In the genomic region with DNA sequence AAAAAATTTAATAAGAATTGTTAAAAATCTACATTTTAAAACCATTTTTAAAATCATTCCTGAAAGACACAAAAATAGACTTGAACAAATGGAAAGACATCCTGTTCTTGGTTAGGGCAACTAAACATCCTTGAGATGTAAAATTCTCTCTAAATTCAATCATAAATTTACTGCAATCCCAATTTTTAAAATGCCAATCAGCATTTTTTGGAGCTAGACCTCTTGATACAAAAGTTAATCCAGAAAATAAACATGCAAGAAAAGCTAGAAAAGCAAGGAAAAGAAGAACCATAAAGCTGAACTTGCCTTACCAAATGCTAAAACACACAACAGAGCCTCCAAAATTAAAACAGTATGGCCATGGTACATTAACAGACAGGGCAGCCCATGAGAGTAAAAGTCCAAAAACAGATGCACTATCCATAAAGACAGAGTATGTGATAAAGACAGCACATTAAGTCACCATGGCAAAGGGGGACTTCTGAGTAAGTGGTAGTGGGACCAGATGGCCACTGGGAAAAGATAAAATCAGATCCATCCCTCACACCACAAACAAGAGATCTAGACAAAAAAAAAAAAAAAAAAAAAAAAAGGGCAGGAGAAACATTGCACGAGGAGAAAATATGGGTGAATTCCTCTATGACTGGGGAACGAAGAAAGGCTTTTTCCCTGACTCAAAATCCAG, we compare ENCODE assay signal across 24 cellular contexts. TPM values are rescaled to one million over a fixed set of nuclear protein-coding genes. Genes with fewer than 3 reads are reported as not detected.
DNase-seq lines count a peak whose midpoint lies in the region; ATAC-seq, FAIRE-seq and TF ChIP-seq lines count a peak whose summit lies in the region.
"Had no signal": no experiment of that assay in that cellular context is flagged by ENCODE, and none has a peak within 500 bp of the region (broad histone marks: within the 10 kb centered on the region; RNA-seq: fewer than 3 reads in every experiment).

No MANE protein-coding gene starts in this region.

- no peak for TF ChIP-seq POLR2A in HepG2 (IDR thresholded peaks at IDR 0.05; ENCODE audit: insufficient read depth in 1 of 2, low read depth in 2 of 2, low read length in 2 of 2)
- TF ChIP-seq POLR2A in right lobe of liver (IDR thresholded peaks at IDR 0.05), result no peak
- TF ChIP-seq POLR2A in K562 (conservative IDR thresholded peaks at IDR 0.05), result no peak
- TF ChIP-seq POLR2A in H1 (IDR thresholded peaks at IDR 0.05; ENCODE audit: control extremely low read depth in 1 of 2, low read depth in 2 of 2, low read length in 2 of 2), result no peak

- H4K20me1 ChIP-seq in HepG2 (ENCODE audit: insufficient read depth, low read length), result no peaks in the 10 kb centered on the region
- no peaks in the 10 kb centered on the region for H4K20me1 ChIP-seq in K562 (replicated peaks; ENCODE audit: control insufficient read depth, insufficient read depth, low read length)
- H4K20me1 ChIP-seq in H1 (replicated peaks in 1 of 2; ENCODE audit: control insufficient read depth in 1 of 2, insufficient read depth in 2 of 2, low read length in 2 of 2), result no peaks in the 10 kb centered on the region

- FAIRE-seq in HepG2 (lab: Jason Lieb, UNC) (no peak), K562 (lab: Jason Lieb, UNC) (no peak), H1 (lab: Jason Lieb, UNC) (no peak)
- FAIRE-seq: A204.1, D721Med, G401.6, GM12892, GM18507 had no signal

- H3K4me1 Mint-ChIP-seq in activated CD4-positive, alpha-beta T cell treated with anti-CD3 and anti-CD28 coated beads, Interleukin-2, amount 10 ng/mL, durations not matched to agents 24 days and 14 days, result no peaks in the 10 kb centered on the region
- H3K4me1 Mint-ChIP-seq: B cell had no signal

- no peak overlapping the region for H2BK120ac ChIP-seq in H1 (replicated peaks; ENCODE audit: low read depth, low read length)

- H3K4me3 ChIP-seq in HepG2 (replicated peaks in 1 of 3; ENCODE audit: insufficient read depth in 1 of 3, low read depth in 2 of 3, low read length in 3 of 3), result no peak overlapping the region
- no peak overlapping the region for H3K4me3 ChIP-seq in right lobe of liver
- no peak overlapping the region for H3K4me3 ChIP-seq in K562
- no peak overlapping the region for H3K4me3 ChIP-seq in H1 (ENCODE audit: extremely low read depth in 1 of 4, insufficient read depth in 2 of 4, low read depth in 3 of 4, low read length in 4 of 4)
- H3K4me3 ChIP-seq: BLaER1 treated with 17β-estradiol and CSF1 and Interleukin-3, amounts not matched to agents 10 nM and 100 nM had no signal

- WGBS in HepG2 (ENCODE audit: low lambda C conversion rate), result 93% methylated on average over 2 of the region's 2 CpGs
- 94% methylated on average over 2 of the region's 2 CpGs for WGBS in right lobe of liver (ENCODE audit: insufficient coverage, low coverage, low lambda C conversion rate, missing lambda C conversion rate)
- WGBS in K562 (ENCODE audit: insufficient coverage, low coverage, missing lambda C conversion rate), result 71% methylated on average over 2 of the region's 2 CpGs
- WGBS in H1 (ENCODE audit: extremely low coverage in 1 of 2, insufficient coverage in 1 of 2, insufficient read length in 1 of 2, insufficient replicate concordance in 2 of 2, low coverage in 1 of 2, low lambda C conversion rate in 2 of 2, missing lambda C conversion rate in 1 of 2), 2 experiments, result 94% methylated on average over 2 of the region's 2 CpGs; no CpG with 5 or more reads in 1 of the 2 experiments

- in situ Hi-C loops in HepG2 (cut with HindIII; ENCODE audit: extremely low pct_ligation_motif_present, low pct_unique_long_range_greater_than_20kb) (no loop called here), K562 (cut with MboI) (no loop called here)

- no peak overlapping the region for H3K27ac ChIP-seq in HepG2 (ENCODE audit: extremely low read length, insufficient read depth, low read length)
- H3K27ac ChIP-seq in right lobe of liver, result no peak overlapping the region
- no peak overlapping the region for H3K27ac ChIP-seq in K562 (ENCODE audit: extremely low read depth, low read depth, low read length)
- H3K27ac ChIP-seq in H1 (ENCODE audit: low read depth, low read length), result no peak overlapping the region
- H3K27ac ChIP-seq: BLaER1 treated with 17β-estradiol and CSF1 and Interleukin-3, amounts not matched to agents 10 nM and 100 nM; C4-2B had no signal

- H3K4me2 ChIP-seq in HepG2 (ENCODE audit: low read depth, low read length) (no peak overlapping the region), K562 (ENCODE audit: insufficient read depth, low read length) (no peak overlapping the region), H1 (ENCODE audit: insufficient read depth in 1 of 2, low read depth in 2 of 2, low read length in 2 of 2) (no peak overlapping the region)
- H3K4me2 ChIP-seq: BLaER1 treated with 17β-estradiol and CSF1 and Interleukin-3, amounts not matched to agents 10 nM and 100 nM had no signal

- DNase-seq in HepG2 (ENCODE audit: low spot score), result no peak
- no peak for DNase-seq in right lobe of liver
- DNase-seq in SK-N-DZ (ENCODE audit: low spot score), result peak; percentile 61
- no peak for DNase-seq in K562 (ENCODE audit: extremely low read depth in 1 of 4, low spot score in 3 of 4)
- no peak for DNase-seq in H1 (ENCODE audit: low read depth in 1 of 2, low spot score in 2 of 2)
- no peak for DNase-seq in occipital lobe (lab: John Stamatoyannopoulos, UW)
- no peak for DNase-seq in activated CD4-positive, alpha-beta T cell treated with anti-CD3 and anti-CD28 coated beads, Interleukin-2, amount 10 ng/mL, durations not matched to agents 24 days and 14 days
- DNase-seq: 8988T; AML-193; Caco-2; Calu3; CD4-positive, alpha-beta T cell; DMS79 treated with DMSO at 0.1 percent for 48 hours; GF-D8 had no signal

- H3K23me2 ChIP-seq in H1 (ENCODE audit: low read depth, low read length), result no peaks in the 10 kb centered on the region

- no peaks in the 10 kb centered on the region for H3K4me1 ChIP-seq in HepG2 (ENCODE audit: insufficient read depth, low read length)
- H3K4me1 ChIP-seq in right lobe of liver, result no peaks in the 10 kb centered on the region
- H3K4me1 ChIP-seq in K562 (replicated peaks in 1 of 2; ENCODE audit: control insufficient read depth in 2 of 2, insufficient read depth in 2 of 2, low read length in 2 of 2), result peaks cover 0 to 18% of the 10 kb centered on the region in 2 experiments; a peak in 2 of 5 replicates
- no peaks in the 10 kb centered on the region for H3K4me1 ChIP-seq in H1 (replicated peaks in 1 of 4; ENCODE audit: control insufficient read depth in 3 of 4, insufficient read depth in 4 of 4, low read length in 3 of 4)
- H3K4me1 ChIP-seq: BLaER1 treated with 17β-estradiol and CSF1 and Interleukin-3, amounts not matched to agents 10 nM and 100 nM; Caco-2 had no signal

- intact Hi-C loops in HepG2 (cut with micrococcal nuclease; ENCODE audit: unreplicated experiment), result no loop called here
- intact Hi-C loops in right lobe of liver (cut with DNase I), result no loop called here
- intact Hi-C loops in K562 (cut with micrococcal nuclease), result no loop called here
- intact Hi-C loops in activated CD4-positive, alpha-beta T cell treated with anti-CD3 and anti-CD28 coated beads, Interleukin-2, amount 10 ng/mL, durations not matched to agents 24 days and 14 days (cut with micrococcal nuclease), result no loop called here

- no peaks in the 10 kb centered on the region for H3K9me1 ChIP-seq in K562 (ENCODE audit: control insufficient read depth, insufficient read depth, low read length)

- H3K56ac ChIP-seq in H1 (replicated peaks; ENCODE audit: insufficient read length, low read depth, low read length), result peak overlapping the region; percentile 59

- H3K36me3 ChIP-seq in HepG2 (replicated peaks in 1 of 2; ENCODE audit: control insufficient read depth in 1 of 2, insufficient read depth in 2 of 2, low read length in 2 of 2) (peaks cover 1 to 17% of the 10 kb centered on the region in 2 experiments; a peak in 4 of 5 replicates), right lobe of liver (no peaks in the 10 kb centered on the region), K562 (ENCODE audit: control insufficient read depth, insufficient read depth, low read length) (peaks cover 9% of the 10 kb centered on the region; the same call in 1 of the 3 replicates), H1 (ENCODE audit: control insufficient read depth in 2 of 4, insufficient read depth in 4 of 4, low read length in 3 of 4) (peaks cover 0 to 9% (median 2%) of the 10 kb centered on the region in 4 experiments; a peak in 5 of 8 replicates)

- ATAC-seq in HepG2 (no peak), right lobe of liver (no peak), K562 (no peak), HG02588 (IDR thresholded peaks at IDR 0.05; ENCODE audit: unreplicated experiment) (no peak)
- ATAC-seq: CD8-positive, alpha-beta T cell had no signal

- H2AFZ ChIP-seq in HepG2 (ENCODE audit: low read length) (no peak overlapping the region), K562 (ENCODE audit: low read depth, low read length) (no peak overlapping the region), H1 (ENCODE audit: low read length) (no peak overlapping the region)

- TF ChIP-seq EP300 in HepG2 (IDR thresholded peaks at IDR 0.05; ENCODE audit: low read depth in 2 of 2, low read length in 2 of 2) (no peak), HepG2 (CRISPR knock-in tag; IDR thresholded peaks at IDR 0.05; ENCODE audit: borderline replicate concordance) (no peak), K562 (IDR thresholded peaks at IDR 0.05; ENCODE audit: low read length) (no peak), H1 (IDR thresholded peaks at IDR 0.05; ENCODE audit: borderline replicate concordance in 1 of 2, low read depth in 2 of 2, low read length in 2 of 2) (no peak)

- H3K27me3 Mint-ChIP-seq in activated CD4-positive, alpha-beta T cell treated with anti-CD3 and anti-CD28 coated beads, Interleukin-2, amount 10 ng/mL, durations not matched to agents 24 days and 14 days, result no peaks in the 10 kb centered on the region
- H3K27me3 Mint-ChIP-seq: B cell; CD4-positive, alpha-beta T cell had no signal

- no peak overlapping the region for H2BK20ac ChIP-seq in H1 (ENCODE audit: low read length)

- H3K4ac ChIP-seq in H1 (replicated peaks; ENCODE audit: insufficient read length, low read depth, low read length), result no peak overlapping the region

- H3K4me3 Mint-ChIP-seq in activated CD4-positive, alpha-beta T cell treated with anti-CD3 and anti-CD28 coated beads, Interleukin-2, amount 10 ng/mL, durations not matched to agents 24 days and 14 days, result no peak overlapping the region
- H3K4me3 Mint-ChIP-seq: B cell; CD4-positive, alpha-beta T cell; CD8-positive, alpha-beta T cell had no signal

- H4K8ac ChIP-seq in H1 (ENCODE audit: extremely low read depth, insufficient read depth, low read length), result no peak overlapping the region

- TF ChIP-seq RAD21 in HepG2 (CRISPR knock-in tag; IDR thresholded peaks at IDR 0.05), result no peak
- TF ChIP-seq RAD21 in K562 (CRISPR knock-in tag; conservative IDR thresholded peaks at IDR 0.05 in 1 of 2, IDR thresholded peaks at IDR 0.05 in 1 of 2), result no peak
- no peak for TF ChIP-seq RAD21 in H1 (IDR thresholded peaks at IDR 0.05 in 1 of 2, conservative IDR thresholded peaks at IDR 0.05 in 1 of 2; ENCODE audit: low read depth in 2 of 2, low read length in 2 of 2)

- no peak overlapping the region for H2AK5ac ChIP-seq in H1 (ENCODE audit: low read depth, low read length)

- no peak overlapping the region for H4K91ac ChIP-seq in H1 (replicated peaks; ENCODE audit: insufficient read length, low read length)

- H3K79me2 ChIP-seq in HepG2 (ENCODE audit: insufficient read depth, low read length) (no peaks in the 10 kb centered on the region), K562 (ENCODE audit: control insufficient read depth, insufficient read depth, low read length) (no peaks in the 10 kb centered on the region), H1 (ENCODE audit: control insufficient read depth in 1 of 2, insufficient read depth in 2 of 2, low read length in 2 of 2) (no peaks in the 10 kb centered on the region)

- H2BK15ac ChIP-seq in H1 (ENCODE audit: low read length), result no peak overlapping the region

- TF ChIP-seq CTCF in HepG2 (CRISPR knock-in tag; IDR thresholded peaks at IDR 0.05), result no peak
- TF ChIP-seq CTCF in right lobe of liver (IDR thresholded peaks at IDR 0.05), result no peak
- TF ChIP-seq CTCF in K562 (IDR thresholded peaks at IDR 0.05 in 2 of 3, conservative IDR thresholded peaks at IDR 0.05 in 1 of 3; ENCODE audit: insufficient read depth in 2 of 3, low read depth in 1 of 3, low read length in 3 of 3), result no peak
- TF ChIP-seq CTCF in H1 (IDR thresholded peaks at IDR 0.05; ENCODE audit: control extremely low read depth in 1 of 3, insufficient read depth in 1 of 3, low read depth in 1 of 3, low read length in 3 of 3), result no peak

- CTCF ChIA-PET in HepG2 (lab: Yijun Ruan, JAX; ENCODE audit: low intra/inter-chr PET ratio, low total read pairs), result no interaction called here
- CTCF ChIA-PET in K562 (lab: Yijun Ruan, JAX; ENCODE audit: low intra/inter-chr PET ratio), result no interaction called here
- CTCF ChIA-PET in H1 (lab: Charles Lee; ENCODE audit: partially characterized antibody), result interaction anchor here (0.8 to 1.4 kb wide), 2 partner anchors 13 to 15 kb away, joined by 3 to 4 read pairs; no protein-coding TSS in a partner anchor

- H3K36me3 Mint-ChIP-seq in activated CD4-positive, alpha-beta T cell treated with anti-CD3 and anti-CD28 coated beads, Interleukin-2, amount 10 ng/mL, durations not matched to agents 24 days and 14 days (ENCODE audit: low read depth), result peaks cover 4% of the 10 kb centered on the region

- H3K9me3 Mint-ChIP-seq in activated CD4-positive, alpha-beta T cell treated with anti-CD3 and anti-CD28 coated beads, Interleukin-2, amount 10 ng/mL, durations not matched to agents 24 days and 14 days, result no peaks in the 10 kb centered on the region
- H3K9me3 Mint-ChIP-seq: CD4-positive, alpha-beta T cell; CD8-positive, alpha-beta T cell had no signal

- H3K27ac Mint-ChIP-seq in activated CD4-positive, alpha-beta T cell treated with anti-CD3 and anti-CD28 coated beads, Interleukin-2, amount 10 ng/mL, durations not matched to agents 24 days and 14 days, result no peak overlapping the region
- H3K27ac Mint-ChIP-seq: B cell; CD4-positive, alpha-beta T cell; CD8-positive, alpha-beta T cell had no signal

- POLR2A ChIA-PET in HepG2 (lab: Yijun Ruan, JAX), result no interaction called here
- POLR2A ChIA-PET in K562 (lab: Yijun Ruan, JAX), result interaction anchor here (1.5 kb wide), 1 partner anchor 18 kb away, joined by 3 read pairs; no protein-coding TSS in a partner anchor
- POLR2A ChIA-PET in H1 (lab: Charles Lee; ENCODE audit: partially characterized antibody), result no interaction called here

- H3K23ac ChIP-seq in H1 (ENCODE audit: insufficient read length), result no peak overlapping the region

- H3K14ac ChIP-seq in H1 (ENCODE audit: insufficient read length), result no peak overlapping the region

- H2BK5ac ChIP-seq in H1 (ENCODE audit: low read depth, low read length), result no peak overlapping the region

- no peak overlapping the region for H2BK12ac ChIP-seq in H1 (ENCODE audit: low read depth, low read length)

- no peak overlapping the region for H3K18ac ChIP-seq in H1 (ENCODE audit: extremely low read depth, low read length)

- H3K79me1 ChIP-seq in H1 (ENCODE audit: low read depth, low read length), result no peaks in the 10 kb centered on the region; the same call in 1 of the 2 replicates

- no peak overlapping the region for H4K5ac ChIP-seq in H1 (ENCODE audit: insufficient read length, low read depth, low read length)

- H3K27me3 ChIP-seq in HepG2 (ENCODE audit: control insufficient read depth in 1 of 2, insufficient read depth in 2 of 2, low read length in 2 of 2) (no peaks in the 10 kb centered on the region), right lobe of liver (no peaks in the 10 kb centered on the region), K562 (ENCODE audit: control insufficient read depth in 2 of 2, insufficient read depth in 2 of 2, low read length in 2 of 2) (no peaks in the 10 kb centered on the region), H1 (replicated peaks in 1 of 4; ENCODE audit: control insufficient read depth in 3 of 4, extremely low read depth in 1 of 4, insufficient read depth in 3 of 4, low read length in 3 of 4) (no peaks in the 10 kb centered on the region)
- H3K27me3 ChIP-seq: BLaER1 treated with 17β-estradiol and CSF1 and Interleukin-3, amounts not matched to agents 10 nM and 100 nM had no signal

- BruUV-seq in HepG2 (replicated peaks; lab: Mats Ljungman, UMichigan), result no TSS peak
- no TSS peak for BruUV-seq in K562 (replicated peaks; lab: Mats Ljungman, UMichigan)

- H3K9me3 ChIP-seq in HepG2 (ENCODE audit: low read length), result no peaks in the 10 kb centered on the region
- H3K9me3 ChIP-seq in right lobe of liver, result no peaks in the 10 kb centered on the region
- no peaks in the 10 kb centered on the region for H3K9me3 ChIP-seq in K562 (replicated peaks; ENCODE audit: control insufficient read depth, insufficient read depth, low read depth, low read length)
- peaks cover 0 to 10% of the 10 kb centered on the region in 2 experiments; a peak in 1 of 4 replicates for H3K9me3 ChIP-seq in H1 (ENCODE audit: insufficient read depth in 2 of 2, low read depth in 1 of 2, low read length in 1 of 2)
- H3K9me3 ChIP-seq: Caco-2 had no signal

- H3K9ac ChIP-seq in HepG2 (ENCODE audit: insufficient read depth, low read depth, low read length), result no peak overlapping the region
- H3K9ac ChIP-seq in K562 (ENCODE audit: insufficient read depth in 1 of 2, low read depth in 2 of 2, low read length in 2 of 2), result no peak overlapping the region
- H3K9ac ChIP-seq in H1 (replicated peaks in 1 of 4; ENCODE audit: extremely low read depth in 1 of 4, low read depth in 3 of 4, low read length in 3 of 4), result no peak overlapping the region
- H3K9ac ChIP-seq: BLaER1 treated with 17β-estradiol and CSF1 and Interleukin-3, amounts not matched to agents 10 nM and 100 nM had no signal

RNA-seq across cellular contexts. Expression of a gene that starts 51.4 kb away (rescaled TPM):
- total RNA-seq in HepG2 (2016; rRNA removed; fragmentation: Illumina TruSeq; extraction: Trizol) (5.7 and 6.8 TPM in 2 replicates), right lobe of liver (1 to 10 TPM; 1.5 to 6.0 (median 2.0) TPM), K562 (2014; rRNA removed) (10.5 and 11.0 TPM in 2 replicates), K562 (2014; rRNA removed; fragmentation: Illumina TruSeq; extraction: Trizol) (3.3 and 4.8 TPM in 2 replicates), K562 (2015; rRNA removed; fragmentation: Illumina TruSeq; extraction: Trizol) (6.2 and 6.9 TPM in 2 replicates), K562 (2021) (23.3 and 26.2 TPM in 2 replicates), occipital lobe (8.6 TPM)
- 14.2 and 15.4 TPM in 2 replicates for total RNA-seq in HepG2 (2016; cell fraction: cytosol; rRNA removed; fragmentation: Illumina TruSeq; extraction: Trizol; ENCODE audit: low read depth)
- total RNA-seq in HepG2 (2016; cell fraction: insoluble cytoplasmic fraction; rRNA removed; fragmentation: Illumina TruSeq; extraction: Trizol), result 4.1 and 7.4 TPM in 2 replicates
- 8.5 and 9.7 TPM in 2 replicates for total RNA-seq in HepG2 (2016; cell fraction: membrane; rRNA removed; fragmentation: Illumina TruSeq; extraction: Trizol)
- 10.3 and 12.7 TPM in 2 replicates for total RNA-seq in HepG2 (2016; cell fraction: nucleus; rRNA removed; fragmentation: Illumina TruSeq; extraction: Trizol)
- polyA plus RNA-seq in HepG2 (2011; rRNA removed) (4.4 and 4.8 TPM in 2 replicates), K562 (2011; rRNA removed) (6.7 and 9.8 TPM in 2 replicates), K562 (2014; fragmentation: Illumina TruSeq; extraction: Trizol) (9.6 and 10.4 TPM in 2 replicates), K562 (2014; fragmentation: Nextera tagmentation; extraction: Ambion mirVana) (under 1 TPM; 0.52 to 0.77 TPM), K562 (2014; rRNA removed) (13.9 and 15.3 TPM in 2 replicates), H1 (2011; rRNA removed) (5.8 and 10.3 TPM in 2 replicates)
- 1.9 and 3.0 TPM in 2 replicates for polyA plus RNA-seq in HepG2 (2011; cell fraction: cytosol; rRNA removed)
- polyA plus RNA-seq in HepG2 (2011; cell fraction: nucleus; rRNA removed), result 40.2 and 52.1 TPM in 2 replicates
- polyA plus RNA-seq in HepG2 (2012), result 4.8 and 5.9 TPM in 2 replicates
- polyA plus RNA-seq in HepG2 (2016; cell fraction: cytosol; fragmentation: Illumina TruSeq; extraction: Trizol; ENCODE audit: low read depth), result 0.46 and 0.69 TPM in 2 replicates
- polyA plus RNA-seq in HepG2 (2016; cell fraction: insoluble cytoplasmic fraction; fragmentation: Illumina TruSeq; extraction: Trizol; ENCODE audit: low read depth), result 4.0 and 5.3 TPM in 2 replicates
- polyA plus RNA-seq in HepG2 (2016; cell fraction: membrane; fragmentation: Illumina TruSeq; extraction: Trizol; ENCODE audit: low read depth), result 1.4 and 1.6 TPM in 2 replicates
- 30.1 and 30.8 TPM in 2 replicates for polyA plus RNA-seq in HepG2 (2016; cell fraction: nucleus; fragmentation: Illumina TruSeq; extraction: Trizol; ENCODE audit: insufficient read depth, low read depth)
- polyA minus RNA-seq in HepG2 (2011; rRNA and poly(A)+ RNA removed; ENCODE audit: low replicate concordance), result 13.1 TPM in 2 replicates
- polyA minus RNA-seq in HepG2 (2011; cell fraction: cytosol; rRNA and poly(A)+ RNA removed), result 4.6 and 4.9 TPM in 2 replicates
- polyA minus RNA-seq in HepG2 (2011; cell fraction: nucleus; rRNA and poly(A)+ RNA removed), result 14.7 and 15.8 TPM in 2 replicates
- 9.4 and 11.4 TPM in 2 replicates for polyA plus RNA-seq in SK-N-DZ (2014; cell fraction: cytosol; rRNA removed)
- 42.8 and 55.4 TPM in 2 replicates for polyA plus RNA-seq in SK-N-DZ (2014; cell fraction: nucleus; rRNA removed)
- 82.6 and 164 TPM in 2 replicates for total RNA-seq in K562 (2011; cell fraction: chromatin; rRNA removed; ENCODE audit: low replicate concordance)
- total RNA-seq in K562 (2011; cell fraction: nucleolus; rRNA removed), result 73.7 and 83.2 TPM in 2 replicates
- total RNA-seq in K562 (2011; cell fraction: nucleoplasm; rRNA removed), result 59.2 and 65.8 TPM in 2 replicates
- 4.6 and 7.6 TPM in 2 replicates for polyA plus RNA-seq in K562 (2011; cell fraction: cytosol; rRNA removed)
- 71.9 and 106 TPM in 2 replicates for polyA plus RNA-seq in K562 (2011; cell fraction: nucleus; rRNA removed)
- 12.4 and 19.3 TPM in 2 replicates for polyA plus RNA-seq in K562 (2012)
- 7.0 and 7.9 TPM in 2 replicates for polyA minus RNA-seq in K562 (2011; rRNA and poly(A)+ RNA removed)
- polyA minus RNA-seq in K562 (2011; cell fraction: cytosol; rRNA and poly(A)+ RNA removed), result 10.7 and 12.6 TPM in 2 replicates
- 31.6 and 34.4 TPM in 2 replicates for polyA minus RNA-seq in K562 (2011; cell fraction: nucleus; rRNA and poly(A)+ RNA removed)
- total RNA-seq in H1 (2021; fragmentation: NEBNext Ultra II Directional; extraction: Animal tissue kit (Norgen Biotek cat#: 25700)), result 13.6 and 14.0 TPM in 2 replicates
- polyA plus RNA-seq in H1 (2011; cell fraction: cytosol; rRNA removed), result 7.2 TPM
- polyA plus RNA-seq in H1 (2011; cell fraction: nucleus; rRNA removed), result 37.6 TPM
- polyA plus RNA-seq in H1 (2012, experiment 1 of 2), result 8.5 to 11.5 TPM (median 11.0 TPM) in 4 replicates
- polyA plus RNA-seq in H1 (2012, experiment 2 of 2), result 5.8 TPM
- 4.3 TPM for polyA plus RNA-seq in H1 (2013, experiment 1 of 2)
- 3.9 TPM for polyA plus RNA-seq in H1 (2013, experiment 2 of 2)
- polyA minus RNA-seq in H1 (2011; rRNA and poly(A)+ RNA removed), result 8.3 and 8.4 TPM in 2 replicates
- polyA minus RNA-seq in H1 (2011; cell fraction: cytosol; rRNA and poly(A)+ RNA removed), result 8.1 TPM
- polyA minus RNA-seq in H1 (2011; cell fraction: nucleus; rRNA and poly(A)+ RNA removed), result 17.8 TPM
- total RNA-seq in activated CD4-positive, alpha-beta T cell treated with anti-CD3 and anti-CD28 coated beads, Interleukin-2, amount 10 ng/mL, durations not matched to agents 24 days and 14 days, result 20.0 and 21.0 TPM in 2 replicates
